ENCODE assay signal across 8 cellular contexts in the genomic region with DNA sequence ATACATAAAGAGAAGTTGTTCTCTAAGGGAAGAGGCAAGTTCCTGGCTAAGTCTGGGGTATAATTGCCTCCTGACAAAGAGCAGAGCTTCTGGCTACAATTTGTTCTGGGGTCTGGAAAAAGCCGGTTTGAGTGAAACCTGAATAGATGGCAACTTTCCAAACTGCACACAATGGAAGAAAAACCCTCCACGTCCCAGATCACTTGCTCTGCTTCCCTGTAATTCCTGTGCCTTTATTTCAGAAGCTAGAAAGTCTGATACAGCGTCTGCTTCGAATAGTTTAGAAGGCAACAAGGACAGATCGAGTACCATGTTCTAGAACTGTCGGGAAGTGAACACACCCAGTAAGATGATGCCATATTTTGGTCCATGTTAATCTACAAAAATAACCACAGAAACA. TPM values are rescaled to one million over a fixed set of nuclear protein-coding genes. Genes with fewer than 3 reads are reported as not detected.
DNase-seq lines count a peak whose midpoint lies in the region; ATAC-seq lines count a peak whose summit lies in the region.

No MANE protein-coding gene starts in this region.

- H2AFZ ChIP-seq in neuronal stem cell (ENCODE audit: low read length), result peak overlapping the region; percentile 36

- no peak for ATAC-seq in GM18498 (IDR thresholded peaks at IDR 0.05; ENCODE audit: unreplicated experiment)

- H3K4me2 ChIP-seq in neuronal stem cell (ENCODE audit: insufficient read depth, low read length, poor library complexity, severe bottlenecking), result no peak overlapping the region

- H3K4me1 ChIP-seq in neuronal stem cell (ENCODE audit: control insufficient read depth in 2 of 2, insufficient read depth in 1 of 2, low read depth in 1 of 2, low read length in 2 of 2), result peaks cover 9 to 34% of the 10 kb centered on the region in 2 donors

- H3K23ac ChIP-seq in neuronal stem cell (ENCODE audit: low read depth, low read length, poor library complexity), result no peak overlapping the region

- no peak overlapping the region for H2BK120ac ChIP-seq in neuronal stem cell (ENCODE audit: low read depth, low read length)

- H3K4me3 ChIP-seq in neuronal stem cell (ENCODE audit: low read length in 2 of 2), result no peak overlapping the region

- no peak overlapping the region for H3K4ac ChIP-seq in neuronal stem cell (ENCODE audit: low read length)

- H3K14ac ChIP-seq in neuronal stem cell (ENCODE audit: low read length), result no peak overlapping the region

- H4K91ac ChIP-seq in neuronal stem cell (ENCODE audit: low read depth, low read length, poor library complexity), result no peak overlapping the region

- no peak overlapping the region for H4K8ac ChIP-seq in neuronal stem cell (ENCODE audit: low read depth, low read length)

- no peak overlapping the region for H3K9ac ChIP-seq in neuronal stem cell (ENCODE audit: low read depth, low read length, poor library complexity)

- peaks cover 0 to 32% of the 10 kb centered on the region in 2 donors for H3K36me3 ChIP-seq in neuronal stem cell (replicated peaks in 1 of 2; ENCODE audit: control insufficient read depth in 2 of 2, insufficient read depth in 2 of 2, low read length in 2 of 2)

- no peak overlapping the region for H3K18ac ChIP-seq in neuronal stem cell (ENCODE audit: low read length)

- DNase-seq in DMS79 treated with DMSO at 0.1 percent for 48 hours (lab: John Stamatoyannopoulos, UW) (peak; percentile 83), NCI-H345 (lab: John Stamatoyannopoulos, UW) (peak; percentile 59), dermis microvascular lymphatic vessel endothelial cell (ENCODE audit: low read depth in 2 of 2) (peak; percentile 61 to 81), neuronal stem cell (ENCODE audit: low spot score) (no peak), hepatic stellate cell (ENCODE audit: low spot score) (no peak), retina (no peak)
- no peak for DNase-seq in activated CD8-positive, alpha-beta memory T cell treated with anti-CD3 and anti-CD28 coated beads for 24 hours

- H2BK12ac ChIP-seq in neuronal stem cell (ENCODE audit: low read length), result no peak overlapping the region

- peak overlapping the region; percentile 18 for H3K27ac ChIP-seq in neuronal stem cell (replicated peaks; ENCODE audit: low read length)

- H3K9me3 ChIP-seq in neuronal stem cell (replicated peaks in 1 of 2; ENCODE audit: control insufficient read depth in 2 of 2, insufficient read depth in 1 of 2, low read depth in 1 of 2, low read length in 2 of 2), result no peaks in the 10 kb centered on the region

- no peak overlapping the region for H2BK15ac ChIP-seq in neuronal stem cell (ENCODE audit: low read length)

- no CpG with 5 or more reads among the region's 6 CpGs for WGBS in neuronal stem cell (ENCODE audit: extremely low coverage in 2 of 2, insufficient read length in 2 of 2, insufficient replicate concordance in 1 of 2), 2 donors

- H3K79me1 ChIP-seq in neuronal stem cell (ENCODE audit: low read depth, low read length), result peaks cover 5% of the 10 kb centered on the region

- no peaks in the 10 kb centered on the region for H3K27me3 ChIP-seq in neuronal stem cell (ENCODE audit: control insufficient read depth in 3 of 3, insufficient read depth in 3 of 3, low read depth in 1 of 3, low read length in 3 of 3)

- no peak overlapping the region for H2BK5ac ChIP-seq in neuronal stem cell (ENCODE audit: low read length)

- no peak overlapping the region for H2AK5ac ChIP-seq in neuronal stem cell (ENCODE audit: low read depth, low read length)

RNA-seq across cellular contexts. Expression of a gene that starts 1.6 kb away (rescaled TPM):
- 75.5 and 93.7 TPM in 2 replicates for total RNA-seq in dermis microvascular lymphatic vessel endothelial cell
- polyA plus RNA-seq in neuronal stem cell (2013, experiment 1 of 2), result 37.2 TPM
- polyA plus RNA-seq in neuronal stem cell (2013, experiment 2 of 2), result 38.6 TPM

RNA-seq across cellular contexts. Expression of a gene that starts 7.6 kb away (rescaled TPM):
- total RNA-seq in dermis microvascular lymphatic vessel endothelial cell, result 22.2 and 27.7 TPM in 2 replicates
- polyA plus RNA-seq in neuronal stem cell (2013, experiment 1 of 2), result 0.85 TPM
- 1.1 TPM for polyA plus RNA-seq in neuronal stem cell (2013, experiment 2 of 2)

RNA-seq across cellular contexts. Expression of a gene that starts 34.5 kb away (rescaled TPM):
- 11.2 and 13.7 TPM in 2 replicates for total RNA-seq in dermis microvascular lymphatic vessel endothelial cell
- 3.5 TPM for polyA plus RNA-seq in neuronal stem cell (2013, experiment 1 of 2)
- polyA plus RNA-seq in neuronal stem cell (2013, experiment 2 of 2), result 3.7 TPM

RNA-seq across cellular contexts. Expression of a gene that starts 36.1 kb away (rescaled TPM):
- 1.0 and 2.8 TPM in 2 replicates for total RNA-seq in dermis microvascular lymphatic vessel endothelial cell
- 1.3 TPM for polyA plus RNA-seq in neuronal stem cell (2013, experiment 1 of 2)
- polyA plus RNA-seq in neuronal stem cell (2013, experiment 2 of 2), result 1.3 TPM

RNA-seq across cellular contexts. Expression of a gene that starts 41.1 kb away (rescaled TPM):
- 128 and 132 TPM in 2 replicates for total RNA-seq in dermis microvascular lymphatic vessel endothelial cell
- 21.7 TPM for polyA plus RNA-seq in neuronal stem cell (2013, experiment 1 of 2)
- 20.9 TPM for polyA plus RNA-seq in neuronal stem cell (2013, experiment 2 of 2)

Comparison
In these comparisons a context has a peak if more than half of its experiments do, and no peak if none do; other contexts are left out.
1. DNase-seq: peak in DMS79 treated with DMSO at 0.1 percent for 48 hours (single experiment), NCI-H345 (single experiment) and dermis microvascular lymphatic vessel endothelial cell (2 of 2); none in neuronal stem cell (single experiment), hepatic stellate cell (single experiment), activated CD8-positive, alpha-beta memory T cell treated with anti-CD3 and anti-CD28 coated beads for 24 hours (single experiment) and retina (single experiment).